Comparison of ENCODE assay signal across 27 cellular contexts in genomic region chr16:26433807-26434206, GRCh38.
"Had no signal": no experiment of that assay in that cellular context is flagged by ENCODE, and none has a peak within 500 bp of the region (broad histone marks: within the 10 kb centered on the region; RNA-seq: fewer than 3 reads in every experiment).

No MANE protein-coding gene starts in this region.

- H3K9me3 ChIP-seq: testis, thoracic aorta, thyroid gland, transverse colon, upper lobe of right lung, uterus, vagina had no signal

- H3K4me1 ChIP-seq: stomach, suprapubic skin, testis, thyroid gland, tibial artery, tibial nerve, transverse colon, upper lobe of left lung, upper lobe of right lung, uterus, vagina had no signal

- ATAC-seq: stimulated activated effector memory CD8-positive, alpha-beta T cell treated with anti-CD3 and anti-CD28 coated beads, Interleukin-12 subunit alpha, Interleukin-12 subunit beta, amount 100 ng/mL, for 72 hours; stimulated activated memory B cell treated with anti-CD40 and anti-IgM and Interleukin-4, amounts not matched to agents 10 μg/mL and 1 μg/mL and 100 μg/mL, for 72 hours; stimulated activated naive B cell treated with anti-CD40 and anti-IgM and Interleukin-4, amounts not matched to agents 10 μg/mL and 1 μg/mL and 100 μg/mL, for 72 hours; stimulated activated naive CD8-positive, alpha-beta T cell treated with anti-CD3 and anti-CD28 coated beads, Interleukin-15, amount 100 ng/mL, for 72 hours; stimulated activated naive CD8-positive, alpha-beta T cell treated with anti-CD3 and anti-CD28 coated beads, Interleukin-15, Interleukin-2, amounts not matched to agents 100 U/mL and 50 U/mL, for 24 hours; upper lobe of right lung had no signal

- FAIRE-seq: urothelium cell line had no signal

- H3K27ac ChIP-seq: stomach, suprapubic skin, testis, thoracic aorta, thyroid gland, tibial artery, tibial nerve, transverse colon, upper lobe of left lung, upper lobe of right lung, uterus, vagina had no signal

- H3K4me3 ChIP-seq: stomach, suprapubic skin, testis, thoracic aorta, thyroid gland, tibial artery, tibial nerve, transverse colon, upper lobe of left lung, upper lobe of right lung, uterus, vagina had no signal

- H3K27me3 ChIP-seq: stomach, suprapubic skin, testis, thyroid gland, tibial artery, tibial nerve, transverse colon, upper lobe of left lung, upper lobe of right lung, uterus, vagina had no signal

- H3K36me3 ChIP-seq: stomach, suprapubic skin, thoracic aorta, thyroid gland, tibial artery, tibial nerve, transverse colon, upper lobe of left lung, upper lobe of right lung, uterus, vagina had no signal

- DNase-seq: stimulated activated CD4-positive, alpha-beta T cell treated with anti-CD3 and anti-CD28 coated beads, Interleukin-2, amount 100 ng/mL, for 48 hours; stimulated activated CD4-positive, alpha-beta T cell treated with anti-CD3 and anti-CD28 coated beads, Interleukin-4, amount 100 ng/mL, for 1 hour; stimulated activated CD4-positive, alpha-beta T cell treated with anti-CD3 and anti-CD28 coated beads, Interleukin-4, amount 100 ng/mL, for 24 hours; stimulated activated CD4-positive, alpha-beta T cell treated with anti-CD3 and anti-CD28 coated beads, Interleukin-4, amount 100 ng/mL, for 4 hours; stimulated activated CD8-positive, alpha-beta memory T cell treated with anti-CD3 and anti-CD28 coated beads, Interleukin-4, amount 100 ng/mL, for 48 hours; stimulated activated naive B cell treated with anti-CD40 and anti-IgM and Interleukin-4, amounts not matched to agents 10 μg/mL and 1 μg/mL and 100 μg/mL, for 72 hours; stimulated activated naive CD4-positive, alpha-beta T cell; stimulated activated naive CD4-positive, alpha-beta T cell treated with Interleukin-2 at 50 U/mL for 16 hours; stimulated activated naive CD8-positive, alpha-beta T cell treated with anti-CD3 and anti-CD28 coated beads, Interleukin-15, amount 100 ng/mL, for 72 hours; stimulated activated naive CD8-positive, alpha-beta T cell treated with anti-CD3 and anti-CD28 coated beads, Interleukin-15, Interleukin-2, amounts not matched to agents 100 U/mL and 50 U/mL, for 24 hours; stomach; substantia nigra; testis; thyroid gland; tibial artery; transverse colon; trophoblast cell; upper lobe of left lung; upper lobe of right lung; uterus had no signal
